ENCODE assay signal across 7 cellular contexts in the genomic region with DNA sequence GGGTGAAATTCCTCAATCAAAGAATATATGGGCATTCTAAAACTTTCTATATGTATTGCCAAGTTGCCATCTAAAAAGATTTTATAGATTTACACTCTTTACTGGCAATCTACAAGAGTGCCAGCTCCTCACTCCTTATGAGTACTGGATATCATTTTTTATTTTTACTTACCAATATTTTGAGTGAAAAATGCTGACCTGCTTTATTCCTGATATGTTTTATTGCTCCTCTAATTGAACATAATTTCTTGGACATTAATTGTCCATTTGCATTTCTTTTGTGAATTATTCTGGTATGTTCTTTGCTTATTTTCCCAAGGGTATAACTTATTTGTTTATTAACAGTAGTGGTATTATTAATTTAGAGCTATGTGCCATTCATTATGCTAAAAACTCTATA.
"Had no signal": no experiment of that assay in that cellular context is flagged by ENCODE, and none has a peak within 500 bp of the region (broad histone marks: within the 10 kb centered on the region; RNA-seq: fewer than 3 reads in every experiment).

No MANE protein-coding gene starts in this region.

- H3K4me2 ChIP-seq: GM23338 had no signal

- ATAC-seq: GM23338 had no signal

- FAIRE-seq: H1, H54, HTR-8/SVneo had no signal

- H3K4me3 ChIP-seq: GM23338 had no signal

- DNase-seq: H9, HCEC 1CT, KG1 had no signal
